In the genomic region with DNA sequence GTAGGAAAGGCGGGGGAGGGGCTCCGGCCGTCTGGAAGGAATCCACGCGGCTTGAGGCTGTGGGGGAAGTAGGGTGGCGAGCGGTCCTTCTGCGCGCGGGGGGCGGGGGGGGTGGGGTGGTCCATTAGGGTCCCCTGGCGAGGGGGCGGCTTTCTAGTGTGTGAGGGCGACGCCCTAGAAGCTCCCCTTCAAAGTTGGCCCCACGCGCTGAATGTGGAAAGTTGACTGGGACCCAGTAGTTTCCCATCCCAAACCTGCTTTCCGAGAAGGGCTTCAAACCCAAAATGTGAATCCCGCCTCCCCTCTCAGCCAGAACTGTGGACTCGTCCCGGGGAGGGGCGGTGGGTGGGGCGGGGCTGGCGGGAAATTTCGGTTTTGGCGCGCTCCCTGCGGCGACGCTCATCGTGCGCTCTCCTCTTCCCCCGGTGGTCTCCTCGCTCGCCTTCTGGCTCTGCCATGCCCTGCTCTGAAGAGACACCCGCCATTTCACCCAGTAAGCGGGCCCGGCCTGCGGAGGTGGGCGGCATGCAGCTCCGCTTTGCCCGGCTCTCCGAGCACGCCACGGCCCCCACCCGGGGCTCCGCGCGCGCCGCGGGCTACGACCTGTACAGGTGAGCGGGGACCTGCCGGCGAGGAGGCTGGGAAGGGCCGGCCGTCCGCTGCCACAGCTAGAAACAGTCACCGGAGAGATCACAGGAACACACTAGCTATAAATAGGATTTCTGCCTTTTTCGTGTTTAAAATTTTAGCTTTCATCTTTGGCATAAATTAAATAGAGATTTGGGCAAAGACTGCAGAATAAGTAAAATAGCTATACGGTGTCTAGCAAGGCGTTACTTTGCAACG, we compare ENCODE assay signal across 1 cellular context.
TF ChIP-seq lines count a peak whose summit lies in the region.

No MANE protein-coding gene starts in this region.

TF ChIP-seq in K562, 482 proteins besides CTCF, POLR2A, EP300 and RAD21 (continued from another document and continues in another):
- TF ChIP-seq ZNF407 (IDR thresholded peaks at IDR 0.05; ENCODE audit: low read depth) (no peak), RBFOX2 (IDR thresholded peaks at IDR 0.05; ENCODE audit: low read depth, low read length) (peak; percentile 75), MCM7 (IDR thresholded peaks at IDR 0.05) (no peak), MLX (CRISPR knock-in tag; conservative IDR thresholded peaks at IDR 0.05) (no peak), ATF7 (IDR thresholded peaks at IDR 0.05) (peak; percentile 98), NR2C1 (IDR thresholded peaks at IDR 0.05) (no peak), NR2C1 (tag; IDR thresholded peaks at IDR 0.05) (no peak), RB1 (IDR thresholded peaks at IDR 0.05; ENCODE audit: low read depth) (peak; percentile 100), KLF10 (CRISPR knock-in tag; IDR thresholded peaks at IDR 0.05) (no peak), TCF7L2 (IDR thresholded peaks at IDR 0.05; ENCODE audit: low read depth, low read length) (peak; percentile 87), ZNF76 (CRISPR knock-in tag; IDR thresholded peaks at IDR 0.05; ENCODE audit: borderline replicate concordance) (no peak), HDAC8 (tag; IDR thresholded peaks at IDR 0.05) (no peak), BRF1 (IDR thresholded peaks at IDR 0.05; ENCODE audit: borderline replicate concordance, extremely low read depth, insufficient read length) (no peak), STAT6 (CRISPR knock-in tag; IDR thresholded peaks at IDR 0.05) (no peak), TCF7 (IDR thresholded peaks at IDR 0.05; ENCODE audit: borderline replicate concordance) (no peak), ZBTB34 (CRISPR knock-in tag; IDR thresholded peaks at IDR 0.05) (no peak), HCFC1 (IDR thresholded peaks at IDR 0.05; ENCODE audit: low read depth, low read length) (no peak), HNRNPL (IDR thresholded peaks at IDR 0.05; ENCODE audit: low read depth, low read length) (no peak), XRCC5 (IDR thresholded peaks at IDR 0.05; ENCODE audit: low read depth, low read length) (no peak), ZNF224 (CRISPR knock-in tag; IDR thresholded peaks at IDR 0.05) (no peak), ZNF395 (CRISPR knock-in tag; IDR thresholded peaks at IDR 0.05) (0 out of 2 replicates have a peak, but pooled peaks have one; percentile 51), KDM4B (IDR thresholded peaks at IDR 0.05; ENCODE audit: borderline replicate concordance in 2 of 2, low read depth in 1 of 2) (no peak), RBM17 (IDR thresholded peaks at IDR 0.05; ENCODE audit: borderline replicate concordance, low read depth, low read length) (no peak), NONO (IDR thresholded peaks at IDR 0.05; ENCODE audit: low read depth in 2 of 2, low read length in 1 of 2) (peak; percentile 1 to 99; a peak in 2 of 4 replicates), ZNF280B (CRISPR knock-in tag; IDR thresholded peaks at IDR 0.05) (no peak), ZZZ3 (IDR thresholded peaks at IDR 0.05) (no peak), NR2C2 (CRISPR knock-in tag; IDR thresholded peaks at IDR 0.05) (no peak), NR2C2 (tag; IDR thresholded peaks at IDR 0.05) (peak; percentile 88; the same call in 1 of the 2 replicates), ZBTB17 (CRISPR knock-in tag; IDR thresholded peaks at IDR 0.05) (no peak)
- TF ChIP-seq, protein P1, sequence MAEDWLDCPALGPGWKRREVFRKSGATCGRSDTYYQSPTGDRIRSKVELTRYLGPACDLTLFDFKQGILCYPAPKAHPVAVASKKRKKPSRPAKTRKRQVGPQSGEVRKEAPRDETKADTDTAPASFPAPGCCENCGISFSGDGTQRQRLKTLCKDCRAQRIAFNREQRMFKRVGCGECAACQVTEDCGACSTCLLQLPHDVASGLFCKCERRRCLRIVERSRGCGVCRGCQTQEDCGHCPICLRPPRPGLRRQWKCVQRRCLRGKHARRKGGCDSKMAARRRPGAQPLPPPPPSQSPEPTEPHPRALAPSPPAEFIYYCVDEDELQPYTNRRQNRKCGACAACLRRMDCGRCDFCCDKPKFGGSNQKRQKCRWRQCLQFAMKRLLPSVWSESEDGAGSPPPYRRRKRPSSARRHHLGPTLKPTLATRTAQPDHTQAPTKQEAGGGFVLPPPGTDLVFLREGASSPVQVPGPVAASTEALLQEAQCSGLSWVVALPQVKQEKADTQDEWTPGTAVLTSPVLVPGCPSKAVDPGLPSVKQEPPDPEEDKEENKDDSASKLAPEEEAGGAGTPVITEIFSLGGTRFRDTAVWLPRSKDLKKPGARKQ (CRISPR knock-in tag; IDR thresholded peaks at IDR 0.05) = no peak
- TF ChIP-seq, protein P2, sequence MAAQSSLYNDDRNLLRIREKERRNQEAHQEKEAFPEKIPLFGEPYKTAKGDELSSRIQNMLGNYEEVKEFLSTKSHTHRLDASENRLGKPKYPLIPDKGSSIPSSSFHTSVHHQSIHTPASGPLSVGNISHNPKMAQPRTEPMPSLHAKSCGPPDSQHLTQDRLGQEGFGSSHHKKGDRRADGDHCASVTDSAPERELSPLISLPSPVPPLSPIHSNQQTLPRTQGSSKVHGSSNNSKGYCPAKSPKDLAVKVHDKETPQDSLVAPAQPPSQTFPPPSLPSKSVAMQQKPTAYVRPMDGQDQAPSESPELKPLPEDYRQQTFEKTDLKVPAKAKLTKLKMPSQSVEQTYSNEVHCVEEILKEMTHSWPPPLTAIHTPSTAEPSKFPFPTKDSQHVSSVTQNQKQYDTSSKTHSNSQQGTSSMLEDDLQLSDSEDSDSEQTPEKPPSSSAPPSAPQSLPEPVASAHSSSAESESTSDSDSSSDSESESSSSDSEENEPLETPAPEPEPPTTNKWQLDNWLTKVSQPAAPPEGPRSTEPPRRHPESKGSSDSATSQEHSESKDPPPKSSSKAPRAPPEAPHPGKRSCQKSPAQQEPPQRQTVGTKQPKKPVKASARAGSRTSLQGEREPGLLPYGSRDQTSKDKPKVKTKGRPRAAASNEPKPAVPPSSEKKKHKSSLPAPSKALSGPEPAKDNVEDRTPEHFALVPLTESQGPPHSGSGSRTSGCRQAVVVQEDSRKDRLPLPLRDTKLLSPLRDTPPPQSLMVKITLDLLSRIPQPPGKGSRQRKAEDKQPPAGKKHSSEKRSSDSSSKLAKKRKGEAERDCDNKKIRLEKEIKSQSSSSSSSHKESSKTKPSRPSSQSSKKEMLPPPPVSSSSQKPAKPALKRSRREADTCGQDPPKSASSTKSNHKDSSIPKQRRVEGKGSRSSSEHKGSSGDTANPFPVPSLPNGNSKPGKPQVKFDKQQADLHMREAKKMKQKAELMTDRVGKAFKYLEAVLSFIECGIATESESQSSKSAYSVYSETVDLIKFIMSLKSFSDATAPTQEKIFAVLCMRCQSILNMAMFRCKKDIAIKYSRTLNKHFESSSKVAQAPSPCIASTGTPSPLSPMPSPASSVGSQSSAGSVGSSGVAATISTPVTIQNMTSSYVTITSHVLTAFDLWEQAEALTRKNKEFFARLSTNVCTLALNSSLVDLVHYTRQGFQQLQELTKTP (IDR thresholded peaks at IDR 0.05; ENCODE audit: low read depth in 1 of 2, partially characterized antibody in 2 of 2) = no peak
